ENCODE assay signal across 13 cellular contexts in genomic region chr5:168417731-168418429, GRCh38.
"Had no signal": no experiment of that assay in that cellular context is flagged by ENCODE, and none has a peak within 500 bp of the region (broad histone marks: within the 10 kb centered on the region; RNA-seq: fewer than 3 reads in every experiment).

No MANE protein-coding gene starts in this region.

- H3K27ac Mint-ChIP-seq: activated CD8-positive, alpha-beta memory T cell treated with anti-CD3 and anti-CD28 coated beads, Interleukin-2, amount 10 ng/mL, durations not matched to agents 7 days and 5 days; activated naive CD8-positive, alpha-beta T cell; activated T-cell treated with anti-CD3 and anti-CD28 coated beads, Interleukin-2, amount 50 U/mL, for 24 hours; natural killer cell treated with Interleukin-12 subunit alpha and Interleukin-12 subunit beta and Interleukin-15 and Interleukin-18, amount 100 ng/mL, for 72 hours had no signal

- H3K4me1 Mint-ChIP-seq: activated CD8-positive, alpha-beta memory T cell treated with anti-CD3 and anti-CD28 coated beads, Interleukin-2, amount 10 ng/mL, durations not matched to agents 7 days and 5 days had no signal

- H3K4me3 Mint-ChIP-seq: activated CD8-positive, alpha-beta memory T cell treated with anti-CD3 and anti-CD28 coated beads, Interleukin-2, amount 10 ng/mL, durations not matched to agents 7 days and 5 days; activated naive CD8-positive, alpha-beta T cell; activated T-cell treated with anti-CD3 and anti-CD28 coated beads, Interleukin-2, amount 50 U/mL, for 24 hours; natural killer cell treated with Interleukin-12 subunit alpha and Interleukin-12 subunit beta and Interleukin-15 and Interleukin-18, amount 100 ng/mL, for 72 hours had no signal

- H3K27me3 Mint-ChIP-seq: activated naive CD8-positive, alpha-beta T cell had no signal

- ATAC-seq: activated CD8-positive, alpha-beta memory T cell treated with anti-CD3 and anti-CD28 coated beads, Interleukin-2, amount 10 ng/mL, durations not matched to agents 7 days and 5 days had no signal

- H3K36me3 ChIP-seq: colonic mucosa, ovary had no signal

- H3K27me3 ChIP-seq: colonic mucosa, ovary had no signal

- DNase-seq: activated CD4-positive, alpha-beta T cell treated with anti-CD3 and anti-CD28 coated beads, Interleukin-2, amount 50 U/mL, for 4 hours; activated CD8-positive, alpha-beta memory T cell treated with anti-CD3 and anti-CD28 coated beads, Interleukin-2, amount 10 ng/mL, durations not matched to agents 7 days and 5 days; activated effector memory CD4-positive, alpha-beta T cell treated with Interleukin-2 at 50 U/mL for 16 hours; activated T-cell treated with anti-CD3 and anti-CD28 coated beads, Interleukin-2, amount 50 U/mL, for 24 hours; colonic mucosa; effector CD8-positive, alpha-beta T cell; kidney glomerular epithelial cell; ovary; trophoblast cell had no signal

- H3K9me3 Mint-ChIP-seq: activated T-cell treated with anti-CD3 and anti-CD28 coated beads, Interleukin-2, amount 50 U/mL, for 24 hours; natural killer cell treated with Interleukin-12 subunit alpha and Interleukin-12 subunit beta and Interleukin-15 and Interleukin-18, amount 100 ng/mL, for 72 hours had no signal

- H3K36me3 Mint-ChIP-seq: activated CD8-positive, alpha-beta memory T cell treated with anti-CD3 and anti-CD28 coated beads, Interleukin-2, amount 10 ng/mL, durations not matched to agents 7 days and 5 days; activated naive CD8-positive, alpha-beta T cell; natural killer cell treated with Interleukin-12 subunit alpha and Interleukin-12 subunit beta and Interleukin-15 and Interleukin-18, amount 100 ng/mL, for 72 hours had no signal

- H3K4me1 ChIP-seq: colonic mucosa had no signal

- H3K27ac ChIP-seq: colonic mucosa, ovary, skin epidermis had no signal

- H3K9me3 ChIP-seq: colonic mucosa, ovary had no signal

- H3K4me3 ChIP-seq: colonic mucosa, lung, ovary, skin epidermis had no signal
